22 cellular contexts compared by ENCODE assay signal in the genomic region with DNA sequence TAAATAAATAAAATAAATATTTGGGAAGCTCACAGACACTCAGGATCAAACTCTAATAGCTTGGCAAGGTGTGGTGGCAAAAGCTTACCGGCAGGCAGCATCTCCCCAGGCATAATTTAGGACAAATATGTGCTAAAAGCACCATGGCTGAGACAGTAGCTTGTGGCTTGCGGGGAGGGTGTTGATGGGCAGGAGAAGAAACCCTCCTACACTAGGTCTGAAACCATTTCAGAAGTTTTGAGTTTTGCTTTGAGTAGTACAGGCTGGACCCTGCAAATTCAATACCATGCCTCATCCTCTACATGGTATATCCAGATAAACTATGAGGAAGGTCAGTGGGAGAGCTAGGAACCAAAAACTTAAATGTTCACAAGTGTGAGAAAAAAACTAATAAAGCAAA.
DNase-seq lines count a peak whose midpoint lies in the region; ATAC-seq and TF ChIP-seq lines count a peak whose summit lies in the region.
"Had no signal": no experiment of that assay in that cellular context is flagged by ENCODE, and none has a peak within 500 bp of the region (broad histone marks: within the 10 kb centered on the region; RNA-seq: fewer than 3 reads in every experiment).

No MANE protein-coding gene starts in this region.

- H3K27ac Mint-ChIP-seq in stimulated activated naive B cell treated with anti-CD40 and anti-IgM and Interleukin-4, amounts not matched to agents 10 μg/mL and 1 μg/mL and 100 μg/mL, for 72 hours, result no peak overlapping the region
- H3K27ac Mint-ChIP-seq: T-helper 17 cell had no signal

- peak; percentile 75 for ATAC-seq in GM18868 (IDR thresholded peaks at IDR 0.05; ENCODE audit: unreplicated experiment)
- peak; percentile 72 for ATAC-seq in GM21529 (IDR thresholded peaks at IDR 0.05; ENCODE audit: unreplicated experiment)
- ATAC-seq in HG02973 (IDR thresholded peaks at IDR 0.05; ENCODE audit: unreplicated experiment), result peak; percentile 53
- no peak for ATAC-seq in stimulated activated naive B cell treated with anti-CD40 and anti-IgM and Interleukin-4, amounts not matched to agents 10 μg/mL and 1 μg/mL and 100 μg/mL, for 72 hours (replicated peaks)
- ATAC-seq: T-helper 17 cell had no signal

- H3K9me3 Mint-ChIP-seq in stimulated activated naive B cell treated with anti-CD40 and anti-IgM and Interleukin-4, amounts not matched to agents 10 μg/mL and 1 μg/mL and 100 μg/mL, for 72 hours, result no peaks in the 10 kb centered on the region

- peak; percentile 69 for DNase-seq in GM10248 (ENCODE audit: extremely low spot score)
- no peak for DNase-seq in stimulated activated naive B cell treated with anti-CD40 and anti-IgM and Interleukin-4, amounts not matched to agents 10 μg/mL and 1 μg/mL and 100 μg/mL, for 72 hours
- DNase-seq in activated CD4-positive, alpha-beta T cell treated with anti-CD3 and anti-CD28 coated beads, Interleukin-2, amount 50 U/mL, for 4 hours, result no peak
- DNase-seq in NCI-H2227 (lab: John Stamatoyannopoulos, UW; ENCODE audit: unreplicated experiment), result no peak
- DNase-seq in posterior cingulate gyrus, result no peak
- DNase-seq: activated CD8-positive, alpha-beta memory T cell treated with anti-CD3 and anti-CD28 coated beads, Interleukin-2, amount 50 U/mL, for 48 hours; activated gamma-delta T cell; AML-193; Kasumi-1; mammary epithelial cell; NCI-H1092; NCI-H2029; NCI-H446; nucleus accumbens; spleen; stimulated activated CD4-positive, alpha-beta T cell treated with anti-CD3 and anti-CD28 coated beads, Interleukin-4, amount 100 ng/mL, for 4 hours; stomach; T-helper 17 cell; trophoblast cell had no signal

- no peak overlapping the region for H3K4me3 Mint-ChIP-seq in stimulated activated naive B cell treated with anti-CD40 and anti-IgM and Interleukin-4, amounts not matched to agents 10 μg/mL and 1 μg/mL and 100 μg/mL, for 72 hours
- H3K4me3 Mint-ChIP-seq: T-helper 17 cell had no signal

- TF ChIP-seq CTCF in GM10248 (IDR thresholded peaks at IDR 0.05; ENCODE audit: control extremely low read depth, extremely low read depth, low read depth, missing control alignments), result no peak

- CTCF ChIA-PET in GM10248 (lab: Yijun Ruan, JAX), result interaction anchor here (1.0 to 1.8 kb wide), 3 partner anchors 12 to 286 kb away, joined by 3 to 8 read pairs (median 3); no protein-coding TSS in a partner anchor

- intact Hi-C loops in posterior cingulate gyrus (cut with DNase I), result no loop called here

- H3K27me3 Mint-ChIP-seq in stimulated activated naive B cell treated with anti-CD40 and anti-IgM and Interleukin-4, amounts not matched to agents 10 μg/mL and 1 μg/mL and 100 μg/mL, for 72 hours, result no peaks in the 10 kb centered on the region

- peaks cover 43 to 61% of the 10 kb centered on the region in 2 donors for H3K4me1 Mint-ChIP-seq in stimulated activated naive B cell treated with anti-CD40 and anti-IgM and Interleukin-4, amounts not matched to agents 10 μg/mL and 1 μg/mL and 100 μg/mL, for 72 hours

- peaks cover 3 to 9% of the 10 kb centered on the region in 2 donors for H3K36me3 Mint-ChIP-seq in stimulated activated naive B cell treated with anti-CD40 and anti-IgM and Interleukin-4, amounts not matched to agents 10 μg/mL and 1 μg/mL and 100 μg/mL, for 72 hours

- POLR2A ChIA-PET in GM10248 (lab: Yijun Ruan, JAX), result no interaction called here

Comparison
In these comparisons a context has a peak if more than half of its experiments do, and no peak if none do; other contexts are left out.
1. ATAC-seq: peak in GM18868 (single experiment), GM21529 (single experiment) and HG02973 (single experiment); none in stimulated activated naive B cell treated with anti-CD40 and anti-IgM and Interleukin-4, amounts not matched to agents 10 μg/mL and 1 μg/mL and 100 μg/mL, for 72 hours (0 of 2).